Comparison of ENCODE assay signal across 2 cellular contexts in genomic region chr4:120111745-120112144, GRCh38.
TF ChIP-seq lines count a peak whose summit lies in the region.

No MANE protein-coding gene starts in this region.

TF ChIP-seq in GM23338, 12 proteins besides CTCF, POLR2A, EP300 and RAD21 (continued from another document):
- no peak for TF ChIP-seq EZH2phosphoT487 (IDR thresholded peaks at IDR 0.05; ENCODE audit: unreplicated experiment)

TF ChIP-seq in K562, 482 proteins besides CTCF, POLR2A, EP300 and RAD21 (continued from another document):
- TF ChIP-seq ZBTB12 (CRISPR knock-in tag; IDR thresholded peaks at IDR 0.05), result no peak
